ENCODE assay signal across 7 cellular contexts in genomic region chrY:24578488-24578887, GRCh38. TPM values are rescaled to one million over a fixed set of nuclear protein-coding genes. Genes with fewer than 3 reads are reported as not detected.
"Had no signal": no experiment of that assay in that cellular context is flagged by ENCODE, and none has a peak within 500 bp of the region (broad histone marks: within the 10 kb centered on the region; RNA-seq: fewer than 3 reads in every experiment).

No MANE protein-coding gene starts in this region.

RNA-seq across cellular contexts. Expression of gene BPY2B, which starts 39.3 kb away (rescaled TPM):
- total RNA-seq: GM23248, GM23338, H1, H4, H7, H9, HFFc6 had no signal
- polyA plus RNA-seq: GM23248, GM23338, H1 had no signal
